In genomic region chr9:26809795-26810194, GRCh38 we compare ENCODE assay signal across 19 cellular contexts.
DNase-seq lines count a peak whose midpoint lies in the region; ATAC-seq, FAIRE-seq and TF ChIP-seq lines count a peak whose summit lies in the region.
"Had no signal": no experiment of that assay in that cellular context is flagged by ENCODE, and none has a peak within 500 bp of the region (broad histone marks: within the 10 kb centered on the region; RNA-seq: fewer than 3 reads in every experiment).

No MANE protein-coding gene starts in this region.

- no peak overlapping the region for H3K4me3 ChIP-seq in AG10803 (ENCODE audit: low read length)
- H3K4me3 ChIP-seq in IMR-90 (ENCODE audit: insufficient read depth, low read depth, low read length) = no peak overlapping the region
- H3K4me3 ChIP-seq in K562 = no peak overlapping the region
- H3K4me3 ChIP-seq: colonic mucosa had no signal

- H2AK5ac ChIP-seq in IMR-90 (ENCODE audit: low read depth, low read length) = no peak overlapping the region

- TF ChIP-seq EP300 in K562 (IDR thresholded peaks at IDR 0.05; ENCODE audit: low read length) = no peak

- no peak overlapping the region for H3K9ac ChIP-seq in IMR-90 (ENCODE audit: low read depth, low read length)
- H3K9ac ChIP-seq in K562 (ENCODE audit: insufficient read depth in 1 of 2, low read depth in 2 of 2, low read length in 2 of 2) = no peak overlapping the region

- no peak overlapping the region for H3K23ac ChIP-seq in IMR-90 (ENCODE audit: low read depth, low read length)

- BruUV-seq in IMR-90 (replicated peaks; lab: Mats Ljungman, UMichigan) (no TSS peak), K562 (replicated peaks; lab: Mats Ljungman, UMichigan) (no TSS peak)

- H2BK5ac ChIP-seq in IMR-90 (ENCODE audit: low read depth, low read length, poor library complexity, severe bottlenecking) = no peak overlapping the region

- no peak overlapping the region for H2BK15ac ChIP-seq in IMR-90 (ENCODE audit: low read depth, low read length)

- H3K9me3 ChIP-seq in IMR-90 (ENCODE audit: control insufficient read depth, insufficient read depth, low read length) (no peaks in the 10 kb centered on the region), K562 (replicated peaks; ENCODE audit: control insufficient read depth, insufficient read depth, low read depth, low read length) (no peaks in the 10 kb centered on the region)
- H3K9me3 ChIP-seq: colonic mucosa had no signal

- no peaks in the 10 kb centered on the region for H3K27me3 ChIP-seq in IMR-90 (ENCODE audit: control insufficient read depth, insufficient read depth, low read length)
- no peaks in the 10 kb centered on the region for H3K27me3 ChIP-seq in K562 (ENCODE audit: control insufficient read depth in 2 of 2, insufficient read depth in 2 of 2, low read length in 2 of 2)
- H3K27me3 ChIP-seq: colonic mucosa had no signal

- peak; percentile 71 for DNase-seq in AG10803 (ENCODE audit: low read depth)
- peak; percentile 58 for DNase-seq in IMR-90
- DNase-seq in K562 (ENCODE audit: extremely low read depth in 1 of 4, low spot score in 3 of 4) = no peak
- peak; percentile 73 for DNase-seq in iris pigment epithelial cell (ENCODE audit: low read depth)
- no peak for DNase-seq in NCI-H2227 treated with DMSO at 0.1 percent for 48 hours (lab: John Stamatoyannopoulos, UW)
- DNase-seq in islet precursor cell = no peak
- DNase-seq in medulla oblongata (ENCODE audit: extremely low spot score) = no peak
- DNase-seq: activated naive CD4-positive, alpha-beta T cell treated with anti-CD3 and anti-CD28 coated beads, Interleukin-2, amount 50 U/mL, for 16 hours; colonic mucosa; left ventricle myocardium superior; NCI-H526 treated with DMSO at 0.1 percent for 48 hours; nephron progenitor cell; right cardiac atrium; SIG-M5; stimulated activated CD4-positive, alpha-beta T cell treated with anti-CD3 and anti-CD28 coated beads, Interleukin-4, amount 100 ng/mL, for 4 hours; stimulated activated naive CD8-positive, alpha-beta T cell treated with anti-CD3 and anti-CD28 coated beads, Interleukin-15, Interleukin-2, amounts not matched to agents 100 U/mL and 50 U/mL, for 24 hours had no signal

- H4K91ac ChIP-seq in IMR-90 (ENCODE audit: insufficient read depth, low read depth, low read length) = no peak overlapping the region

- FAIRE-seq in K562 (lab: Jason Lieb, UNC) = no peak
- FAIRE-seq: HepG2 had no signal

- no peak overlapping the region for H3K18ac ChIP-seq in IMR-90 (ENCODE audit: low read depth, low read length)

- intact Hi-C loops in IMR-90 (cut with micrococcal nuclease) (no loop called here), K562 (cut with micrococcal nuclease) (no loop called here)

- no peak overlapping the region for H2AFZ ChIP-seq in IMR-90 (replicated peaks; ENCODE audit: low read length, poor library complexity)
- H2AFZ ChIP-seq in K562 (ENCODE audit: low read depth, low read length) = no peak overlapping the region

- no peak overlapping the region for H3K27ac ChIP-seq in IMR-90 (ENCODE audit: insufficient read depth, low read length)
- H3K27ac ChIP-seq in K562 (ENCODE audit: extremely low read depth, low read depth, low read length) = no peak overlapping the region
- H3K27ac ChIP-seq: C4-2B, colonic mucosa had no signal

- TF ChIP-seq RAD21 in IMR-90 (IDR thresholded peaks at IDR 0.05; ENCODE audit: low read length) (no peak), K562 (CRISPR knock-in tag; conservative IDR thresholded peaks at IDR 0.05 in 1 of 2, IDR thresholded peaks at IDR 0.05 in 1 of 2) (no peak)

- H3K4me2 ChIP-seq in IMR-90 (ENCODE audit: low read depth, low read length) (no peak overlapping the region), K562 (ENCODE audit: insufficient read depth, low read length) (no peak overlapping the region)

- TF ChIP-seq CTCF in AG10803 (conservative IDR thresholded peaks at IDR 0.05; ENCODE audit: low read length) (no peak), IMR-90 (conservative IDR thresholded peaks at IDR 0.05; ENCODE audit: low read depth, low read length) (no peak), K562 (IDR thresholded peaks at IDR 0.05 in 2 of 3, conservative IDR thresholded peaks at IDR 0.05 in 1 of 3; ENCODE audit: insufficient read depth in 2 of 3, low read depth in 1 of 3, low read length in 3 of 3) (no peak)

- H3K36me3 ChIP-seq in IMR-90 (ENCODE audit: control insufficient read depth, insufficient read depth, low read length) (no peaks in the 10 kb centered on the region), K562 (ENCODE audit: control insufficient read depth, insufficient read depth, low read length) (no peaks in the 10 kb centered on the region)
- H3K36me3 ChIP-seq: colonic mucosa had no signal

- no peak overlapping the region for H3K4ac ChIP-seq in IMR-90 (ENCODE audit: low read depth, low read length)

- ATAC-seq in IMR-90 (ENCODE audit: low read depth) (no peak), K562 (no peak), HG03097 (IDR thresholded peaks at IDR 0.05; ENCODE audit: low FRiP score, unreplicated experiment) (no peak)
- ATAC-seq: HepG2; left ventricle myocardium superior; right cardiac atrium; stimulated activated naive CD8-positive, alpha-beta T cell treated with anti-CD3 and anti-CD28 coated beads, Interleukin-15, Interleukin-2, amounts not matched to agents 100 U/mL and 50 U/mL, for 24 hours had no signal

- CTCF ChIA-PET in IMR-90 (lab: Yijun Ruan, JAX) (no interaction called here), K562 (lab: Yijun Ruan, JAX; ENCODE audit: low intra/inter-chr PET ratio) (interaction anchor here (0.5 kb wide), 1 partner anchor 68 kb away, joined by 3 read pairs; no protein-coding TSS in a partner anchor)

- no CpG with 5 or more reads among the region's 1 CpG for WGBS in IMR-90 (ENCODE audit: extremely low coverage in 2 of 2, insufficient read length in 1 of 2), 2 experiments
- 25% methylated on average over 1 of the region's 1 CpG for WGBS in K562 (ENCODE audit: insufficient coverage, low coverage, missing lambda C conversion rate)

- H3K79me1 ChIP-seq in IMR-90 (ENCODE audit: low read depth in 1 of 2, low read length in 2 of 2) = no peaks in the 10 kb centered on the region

- H2BK120ac ChIP-seq in IMR-90 (ENCODE audit: low read depth, low read length) = no peak overlapping the region

- H3K79me2 ChIP-seq in K562 (ENCODE audit: control insufficient read depth, insufficient read depth, low read length) = no peaks in the 10 kb centered on the region

- in situ Hi-C loops in IMR-90 (cut with MboI; ENCODE audit: low sequenced_read_pairs) = no loop called here
- in situ Hi-C loops in K562 (cut with MboI) = no loop called here

- TF ChIP-seq POLR2A in IMR-90 (IDR thresholded peaks at IDR 0.05; ENCODE audit: low read depth, low read length) (no peak), K562 (conservative IDR thresholded peaks at IDR 0.05) (no peak)

- no peak overlapping the region for H2BK20ac ChIP-seq in IMR-90 (ENCODE audit: low read depth, low read length)

- POLR2A ChIA-PET in IMR-90 (lab: Charles Lee; ENCODE audit: unreplicated experiment) = no interaction called here
- POLR2A ChIA-PET in K562 (lab: Yijun Ruan, JAX) = no interaction called here

- no peaks in the 10 kb centered on the region for H3K9me1 ChIP-seq in IMR-90 (ENCODE audit: insufficient read depth, low read length)
- H3K9me1 ChIP-seq in K562 (ENCODE audit: control insufficient read depth, insufficient read depth, low read length) = no peaks in the 10 kb centered on the region

- H4K8ac ChIP-seq in IMR-90 (ENCODE audit: low read depth in 2 of 2, low read length in 2 of 2) = no peak overlapping the region

- no peak overlapping the region for H3K56ac ChIP-seq in IMR-90 (ENCODE audit: extremely low read depth, insufficient read depth, low read length)

- H4K5ac ChIP-seq in IMR-90 (ENCODE audit: low read depth, low read length) = no peak overlapping the region

- H4K20me1 ChIP-seq in IMR-90 (ENCODE audit: insufficient read depth, low read length) (no peaks in the 10 kb centered on the region), K562 (replicated peaks; ENCODE audit: control insufficient read depth, insufficient read depth, low read length) (no peaks in the 10 kb centered on the region)

- no peaks in the 10 kb centered on the region for H3K4me1 ChIP-seq in IMR-90 (ENCODE audit: control insufficient read depth, insufficient read depth, low read length)
- H3K4me1 ChIP-seq in K562 (replicated peaks in 1 of 2; ENCODE audit: control insufficient read depth in 2 of 2, insufficient read depth in 2 of 2, low read length in 2 of 2) = no peaks in the 10 kb centered on the region
- H3K4me1 ChIP-seq: colonic mucosa had no signal

- no peak overlapping the region for H3K14ac ChIP-seq in IMR-90 (replicated peaks; ENCODE audit: low read depth, low read length)

- no peak overlapping the region for H2AK9ac ChIP-seq in IMR-90 (replicated peaks; ENCODE audit: low read depth, low read length, poor library complexity)

- dilution Hi-C loops in IMR-90 (cut with HindIII; ENCODE audit: low sequenced_read_pairs, unreplicated experiment) = no loop called here

TF ChIP-seq in IMR-90, 13 proteins besides CTCF, POLR2A, EP300 and RAD21 (continues in another document):
- TF ChIP-seq ELK1 (IDR thresholded peaks at IDR 0.05; ENCODE audit: borderline replicate concordance, low read depth, low read length) = no peak
- no peak for TF ChIP-seq CEBPB (IDR thresholded peaks at IDR 0.05; ENCODE audit: low read depth, low read length)
- no peak for TF ChIP-seq FOS (IDR thresholded peaks at IDR 0.05; ENCODE audit: low read depth, low read length)

TF ChIP-seq in K562, 482 proteins besides CTCF, POLR2A, EP300 and RAD21 (continues in another document):
- TF ChIP-seq TRIM24 (IDR thresholded peaks at IDR 0.05) = peak in 1 of 2 experiments; percentile 16; a peak in 1 of 4 replicates
- TF ChIP-seq HCFC1 (IDR thresholded peaks at IDR 0.05; ENCODE audit: low read depth, low read length) = no peak
- peak; percentile 45 for TF ChIP-seq FOSL1 (tag; conservative IDR thresholded peaks at IDR 0.05)
- TF ChIP-seq ATF3 (IDR thresholded peaks at IDR 0.05) = peak; percentile 41; the same call in 1 of the 2 replicates
- no peak for TF ChIP-seq ATF3 (CRISPR knock-in tag; conservative IDR thresholded peaks at IDR 0.05)
- peak; percentile 60; the same call in 1 of the 2 replicates for TF ChIP-seq JUND (IDR thresholded peaks at IDR 0.05; ENCODE audit: borderline replicate concordance, low read depth, low read length)
- TF ChIP-seq JUND (tag; IDR thresholded peaks at IDR 0.05; ENCODE audit: borderline replicate concordance, low read depth, low read length) = peak; percentile 27; the same call in 1 of the 3 replicates

Comparison
In these comparisons a context has a peak if more than half of its experiments do, and no peak if none do; other contexts are left out.
1. DNase-seq: peak in AG10803 (single experiment), IMR-90 (single experiment) and iris pigment epithelial cell (single experiment); none in K562 (0 of 4), NCI-H2227 treated with DMSO at 0.1 percent for 48 hours (single experiment), islet precursor cell (single experiment) and medulla oblongata (single experiment).